In the genomic region with DNA sequence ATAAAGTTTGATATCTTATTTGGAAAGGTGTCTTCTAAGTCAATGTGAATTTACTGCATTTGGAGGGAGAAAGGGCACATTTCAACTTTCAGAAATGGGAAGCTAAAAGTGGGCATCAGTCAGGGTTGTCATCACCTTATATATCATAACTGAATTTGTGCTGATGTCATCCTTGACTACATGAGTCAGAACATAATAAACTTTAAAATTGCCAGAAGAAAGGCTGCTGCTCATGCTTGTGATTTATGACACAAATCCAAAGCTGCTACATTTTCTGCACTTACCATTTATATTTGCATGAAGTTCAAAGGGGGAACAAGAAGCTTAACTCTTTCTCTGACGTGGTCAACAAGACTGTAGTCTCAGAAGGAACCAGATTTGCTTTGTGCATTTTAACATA, we compare ENCODE assay signal across 12 cellular contexts.
"Had no signal": no experiment of that assay in that cellular context is flagged by ENCODE, and none has a peak within 500 bp of the region (broad histone marks: within the 10 kb centered on the region; RNA-seq: fewer than 3 reads in every experiment).

No MANE protein-coding gene starts in this region.

- H3K27ac ChIP-seq: coronary artery, left lung, neutrophil, tibial nerve had no signal

- ATAC-seq: left lung; mucosa of descending colon; naive thymus-derived CD8-positive, alpha-beta T cell had no signal

- H3K4me3 ChIP-seq: coronary artery, left lung, mucosa of descending colon, tibial nerve had no signal

- H3K4me1 ChIP-seq: left lung, tibial nerve had no signal

- DNase-seq: activated naive CD4-positive, alpha-beta T cell treated with anti-CD3 and anti-CD28 coated beads, Interleukin-2, amount 50 U/mL, for 16 hours; central memory CD4-positive, alpha-beta T cell; effector CD4-positive, alpha-beta T cell; left lung; mucosa of descending colon; naive thymus-derived CD8-positive, alpha-beta T cell; retina; stimulated activated CD4-positive, alpha-beta T cell treated with anti-CD3 and anti-CD28 coated beads, Interleukin-4, amount 100 ng/mL, for 4 hours; T-helper 9 cell had no signal

- H3K36me3 ChIP-seq: left lung, neutrophil, tibial nerve had no signal

- H3K9me3 ChIP-seq: left lung, mucosa of descending colon, neutrophil had no signal

- H3K27me3 ChIP-seq: left lung, neutrophil, tibial nerve had no signal
